In genomic region chr15:83278191-83278590, GRCh38 we compare ENCODE assay signal across 24 cellular contexts. TPM values are rescaled to one million over a fixed set of nuclear protein-coding genes. Genes with fewer than 3 reads are reported as not detected.
DNase-seq lines count a peak whose midpoint lies in the region; ATAC-seq, FAIRE-seq and TF ChIP-seq lines count a peak whose summit lies in the region.
"Had no signal": no experiment of that assay in that cellular context is flagged by ENCODE, and none has a peak within 500 bp of the region (broad histone marks: within the 10 kb centered on the region; RNA-seq: fewer than 3 reads in every experiment).

No MANE protein-coding gene starts in this region.

- FAIRE-seq in astrocyte (lab: Jason Lieb, UNC) = no peak
- FAIRE-seq: islet of Langerhans had no signal

- H3K27ac Mint-ChIP-seq in activated naive CD8-positive, alpha-beta T cell treated with anti-CD3 and anti-CD28 coated beads, Interleukin-2, amount 50 U/mL, for 24 hours = no peak overlapping the region
- H3K27ac Mint-ChIP-seq in activated naive CD8-positive, alpha-beta T cell treated with anti-CD3 and anti-CD28 coated beads for 36 hours = no peak overlapping the region
- peak overlapping the region; percentile 77 for H3K27ac Mint-ChIP-seq in astrocyte (ENCODE audit: unreplicated experiment)
- H3K27ac Mint-ChIP-seq in type B pancreatic cell = peak overlapping the region; percentile 6
- H3K27ac Mint-ChIP-seq: activated CD4-positive, alpha-beta T cell treated with anti-CD3 and anti-CD28 coated beads for 36 hours had no signal

- intact Hi-C loops in testis (cut with DNase I; ENCODE audit: low total_unique reads) = no loop called here

- H3K36me3 ChIP-seq in astrocyte (ENCODE audit: insufficient read depth, low read length) (no peaks in the 10 kb centered on the region), testis (ENCODE audit: low read depth, missing control alignments) (no peaks in the 10 kb centered on the region)
- H3K36me3 ChIP-seq: cardiac muscle cell, SJCRH30, upper lobe of left lung had no signal

- H3K9me3 Mint-ChIP-seq in activated naive CD8-positive, alpha-beta T cell treated with anti-CD3 and anti-CD28 coated beads, Interleukin-2, amount 50 U/mL, for 24 hours = peaks cover 11% of the 10 kb centered on the region
- peaks cover 2% of the 10 kb centered on the region for H3K9me3 Mint-ChIP-seq in activated naive CD8-positive, alpha-beta T cell treated with anti-CD3 and anti-CD28 coated beads for 36 hours
- H3K9me3 Mint-ChIP-seq in astrocyte (ENCODE audit: unreplicated experiment) (no peaks in the 10 kb centered on the region), type B pancreatic cell (no peaks in the 10 kb centered on the region)

- no peaks in the 10 kb centered on the region for H3K9me3 ChIP-seq in astrocyte (ENCODE audit: insufficient read depth, low read depth, low read length)
- no peaks in the 10 kb centered on the region for H3K9me3 ChIP-seq in testis
- H3K9me3 ChIP-seq: upper lobe of left lung had no signal

- H3K4me3 Mint-ChIP-seq in activated naive CD8-positive, alpha-beta T cell treated with anti-CD3 and anti-CD28 coated beads, Interleukin-2, amount 50 U/mL, for 24 hours = no peak overlapping the region
- no peak overlapping the region for H3K4me3 Mint-ChIP-seq in activated naive CD8-positive, alpha-beta T cell treated with anti-CD3 and anti-CD28 coated beads for 36 hours
- H3K4me3 Mint-ChIP-seq in astrocyte (ENCODE audit: unreplicated experiment) (no peak overlapping the region), type B pancreatic cell (no peak overlapping the region)
- H3K4me3 Mint-ChIP-seq: activated CD4-positive, alpha-beta T cell treated with anti-CD3 and anti-CD28 coated beads for 36 hours had no signal

- peaks cover 15% of the 10 kb centered on the region for H3K4me1 Mint-ChIP-seq in activated naive CD8-positive, alpha-beta T cell treated with anti-CD3 and anti-CD28 coated beads, Interleukin-2, amount 50 U/mL, for 24 hours
- peaks cover 7% of the 10 kb centered on the region for H3K4me1 Mint-ChIP-seq in activated naive CD8-positive, alpha-beta T cell treated with anti-CD3 and anti-CD28 coated beads for 36 hours
- H3K4me1 Mint-ChIP-seq in astrocyte (ENCODE audit: low read depth, unreplicated experiment) (peaks cover 2% of the 10 kb centered on the region), type B pancreatic cell (ENCODE audit: unreplicated experiment) (peaks cover 8% of the 10 kb centered on the region)

- H3K4me2 ChIP-seq in astrocyte (ENCODE audit: low read length) = no peak overlapping the region

- no peaks in the 10 kb centered on the region for H3K4me1 ChIP-seq in astrocyte (ENCODE audit: insufficient read depth, low read length)
- H3K4me1 ChIP-seq in testis = no peaks in the 10 kb centered on the region
- H3K4me1 ChIP-seq: SJCRH30 had no signal

- H3K27me3 Mint-ChIP-seq in activated naive CD8-positive, alpha-beta T cell treated with anti-CD3 and anti-CD28 coated beads, Interleukin-2, amount 50 U/mL, for 24 hours = peaks cover 64% of the 10 kb centered on the region
- H3K27me3 Mint-ChIP-seq in activated naive CD8-positive, alpha-beta T cell treated with anti-CD3 and anti-CD28 coated beads for 36 hours = peaks cover 71% of the 10 kb centered on the region
- no peaks in the 10 kb centered on the region for H3K27me3 Mint-ChIP-seq in astrocyte (ENCODE audit: low read depth, unreplicated experiment)
- H3K27me3 Mint-ChIP-seq in type B pancreatic cell = peaks cover 54% of the 10 kb centered on the region

- H4K20me1 ChIP-seq in astrocyte (ENCODE audit: insufficient read depth, low read length) = peaks cover 4% of the 10 kb centered on the region

- no peak overlapping the region for H2AFZ ChIP-seq in astrocyte (ENCODE audit: low read depth, low read length)

- H3K79me2 ChIP-seq in astrocyte (ENCODE audit: insufficient read depth, low read length) = peaks cover 87% of the 10 kb centered on the region

- H3K27ac ChIP-seq in astrocyte (ENCODE audit: low read depth, low read length) = peak overlapping the region; percentile 8
- no peak overlapping the region for H3K27ac ChIP-seq in testis
- H3K27ac ChIP-seq: cardiac muscle cell, HL-60, SJCRH30, upper lobe of left lung had no signal

- H3K4me3 ChIP-seq in astrocyte (ENCODE audit: insufficient read depth, low read depth, low read length) (no peak overlapping the region), testis (no peak overlapping the region)
- H3K4me3 ChIP-seq: cardiac muscle cell, SJCRH30, upper lobe of left lung had no signal

- no peak for TF ChIP-seq POLR2A in testis (IDR thresholded peaks at IDR 0.05)

- no peaks in the 10 kb centered on the region for H3K27me3 ChIP-seq in astrocyte (ENCODE audit: insufficient read depth, low read length)
- H3K27me3 ChIP-seq in testis = no peaks in the 10 kb centered on the region
- H3K27me3 ChIP-seq: SJCRH30 had no signal

- TF ChIP-seq CTCF in astrocyte (IDR thresholded peaks at IDR 0.05; ENCODE audit: insufficient read depth, low read depth, low read length) = no peak
- TF ChIP-seq CTCF in type B pancreatic cell (conservative IDR thresholded peaks at IDR 0.05) = no peak
- no peak for TF ChIP-seq CTCF in testis (IDR thresholded peaks at IDR 0.05)

- no peaks in the 10 kb centered on the region for H3K36me3 Mint-ChIP-seq in activated naive CD8-positive, alpha-beta T cell treated with anti-CD3 and anti-CD28 coated beads, Interleukin-2, amount 50 U/mL, for 24 hours (ENCODE audit: low read depth)
- H3K36me3 Mint-ChIP-seq in activated naive CD8-positive, alpha-beta T cell treated with anti-CD3 and anti-CD28 coated beads for 36 hours = no peaks in the 10 kb centered on the region
- no peaks in the 10 kb centered on the region for H3K36me3 Mint-ChIP-seq in astrocyte (ENCODE audit: low read depth, unreplicated experiment)
- H3K36me3 Mint-ChIP-seq in type B pancreatic cell = peaks cover 4% of the 10 kb centered on the region

- DNase-seq in activated naive CD8-positive, alpha-beta T cell treated with anti-CD3 and anti-CD28 coated beads, Interleukin-2, amount 50 U/mL, for 24 hours = no peak
- no peak for DNase-seq in activated naive CD8-positive, alpha-beta T cell treated with anti-CD3 and anti-CD28 coated beads for 36 hours
- peak; percentile 53 for DNase-seq in astrocyte (ENCODE audit: low read depth)
- peak; percentile 69 for DNase-seq in fibroblast of the conjunctiva (ENCODE audit: low read depth)
- no peak for DNase-seq in type B pancreatic cell (ENCODE audit: extremely low spot score, unreplicated experiment)
- no peak for DNase-seq in testis
- DNase-seq in activated T-cell treated with anti-CD3 and anti-CD28 coated beads, Interleukin-2, amount 50 U/mL, for 48 hours = no peak
- DNase-seq: activated CD4-positive, alpha-beta T cell treated with anti-CD3 and anti-CD28 coated beads for 36 hours; activated naive CD4-positive, alpha-beta T cell treated with Interleukin-2 at 50 U/mL for 16 hours; COR-L47; effector CD4-positive, alpha-beta T cell; glutamatergic neuron; KG1; NCI-H1417; NCI-H446; SJCRH30; stimulated activated naive CD4-positive, alpha-beta T cell; T-helper 9 cell; upper lobe of left lung had no signal

- peak; percentile 45 for ATAC-seq in activated naive CD8-positive, alpha-beta T cell treated with anti-CD3 and anti-CD28 coated beads, Interleukin-2, amount 50 U/mL, for 24 hours
- ATAC-seq in HG03469 (IDR thresholded peaks at IDR 0.05; ENCODE audit: unreplicated experiment) = no peak
- ATAC-seq: activated CD4-positive, alpha-beta T cell treated with anti-CD3 and anti-CD28 coated beads for 36 hours had no signal

- H3K9ac ChIP-seq in astrocyte (ENCODE audit: low read length) = no peak overlapping the region

RNA-seq across cellular contexts. Expression of gene BNC1, which starts 6.3 kb away (rescaled TPM):
- total RNA-seq in activated naive CD8-positive, alpha-beta T cell treated with anti-CD3 and anti-CD28 coated beads for 36 hours = not detected
- total RNA-seq in astrocyte (9.3 and 13.7 TPM in 2 replicates), type B pancreatic cell (ENCODE audit: low replicate concordance) (2.4 and 7.0 TPM in 2 replicates), testis (10 to 100 TPM; 26.2 to 32.7 TPM)
- 75.4 TPM for polyA plus RNA-seq in testis (ENCODE audit: insufficient read depth, low read depth, low replicate concordance)
- total RNA-seq: activated CD4-positive, alpha-beta T cell treated with anti-CD3 and anti-CD28 coated beads for 36 hours; mononuclear cell; SJCRH30 had no signal

Comparison
In these comparisons a context has a peak if more than half of its experiments do, and no peak if none do; other contexts are left out.
1. DNase-seq: peak in astrocyte (single experiment) and fibroblast of the conjunctiva (single experiment); none in activated naive CD8-positive, alpha-beta T cell treated with anti-CD3 and anti-CD28 coated beads, Interleukin-2, amount 50 U/mL, for 24 hours (single experiment), activated naive CD8-positive, alpha-beta T cell treated with anti-CD3 and anti-CD28 coated beads for 36 hours (single experiment), type B pancreatic cell (single experiment), testis (single experiment) and activated T-cell treated with anti-CD3 and anti-CD28 coated beads, Interleukin-2, amount 50 U/mL, for 48 hours (0 of 2).
2. H3K27ac Mint-ChIP-seq: peak in astrocyte (single experiment) and type B pancreatic cell (single experiment); none in activated naive CD8-positive, alpha-beta T cell treated with anti-CD3 and anti-CD28 coated beads, Interleukin-2, amount 50 U/mL, for 24 hours (single experiment) and activated naive CD8-positive, alpha-beta T cell treated with anti-CD3 and anti-CD28 coated beads for 36 hours (single experiment).